Comparison of ENCODE assay signal across 8 cellular contexts in genomic region chr17:40167685-40168261, GRCh38. TPM values are rescaled to one million over a fixed set of nuclear protein-coding genes. Genes with fewer than 3 reads are reported as not detected.
DNase-seq lines count a peak whose midpoint lies in the region; TF ChIP-seq lines count a peak whose summit lies in the region.

No MANE protein-coding gene starts in this region.

- H2AK5ac ChIP-seq in H9 (ENCODE audit: insufficient read length, low read length): no peak overlapping the region

- H3K27ac ChIP-seq in H9 (ENCODE audit: insufficient read length, low read depth, low read length) (peak overlapping the region; percentile 18), hepatocyte (peak overlapping the region; percentile 50), sigmoid colon (peak overlapping the region; percentile 57 to 76 (median 62))

- H4K20me1 ChIP-seq in H9 (ENCODE audit: control insufficient read depth, insufficient read depth, insufficient read length): no peaks in the 10 kb centered on the region
- H4K20me1 ChIP-seq in hepatocyte (ENCODE audit: insufficient read depth, poor library complexity, severe bottlenecking): no peaks in the 10 kb centered on the region

- no peaks in the 10 kb centered on the region for H3K9me2 ChIP-seq in hepatocyte (replicated peaks; ENCODE audit: insufficient read depth)

- H3K9me3 ChIP-seq in H9 (ENCODE audit: control insufficient read depth, low read depth, low read length) (no peaks in the 10 kb centered on the region), hepatocyte (ENCODE audit: low read depth) (no peaks in the 10 kb centered on the region), sigmoid colon (no peaks in the 10 kb centered on the region)

- no peak overlapping the region for H3T11ph ChIP-seq in H9 (ENCODE audit: low read length)

- no peak overlapping the region for H2BK5ac ChIP-seq in H9 (ENCODE audit: insufficient read length, low read length)

- H3K79me1 ChIP-seq in H9 (ENCODE audit: insufficient read depth, low read depth, low read length, poor library complexity, severe bottlenecking): no peaks in the 10 kb centered on the region

- WGBS in H9 (ENCODE audit: extremely low coverage, insufficient read length, low lambda C conversion rate): no CpG with 5 or more reads among the region's 3 CpGs
- 97% methylated on average over 3 of the region's 3 CpGs for WGBS in hepatocyte (ENCODE audit: low lambda C conversion rate, missing lambda C conversion rate)
- 91% methylated on average over 3 of the region's 3 CpGs for WGBS in sigmoid colon, 2 donors

- TF ChIP-seq POLR2A in sigmoid colon (IDR thresholded peaks at IDR 0.05): no peak

- H2AFZ ChIP-seq in H9 (ENCODE audit: low read length): no peak overlapping the region
- H2AFZ ChIP-seq in hepatocyte: no peak overlapping the region

- H4K91ac ChIP-seq in H9 (ENCODE audit: insufficient read length, low read depth, low read length): peak overlapping the region; percentile 69

- no peak overlapping the region for H2BK20ac ChIP-seq in H9 (ENCODE audit: low read depth, low read length, poor library complexity, severe bottlenecking)

- H3K9me3 Mint-ChIP-seq in H9: no peaks in the 10 kb centered on the region
- H3K9me3 Mint-ChIP-seq in activated CD4-positive, alpha-beta memory T cell treated with anti-CD3 and anti-CD28 coated beads for 36 hours: no peaks in the 10 kb centered on the region

- H2BK12ac ChIP-seq in H9 (ENCODE audit: insufficient read length, low read depth, low read length): no peak overlapping the region

- H3K4me3 ChIP-seq in hepatocyte: no peak overlapping the region
- no peak overlapping the region for H3K4me3 ChIP-seq in sigmoid colon

- POLR2A ChIA-PET in activated CD4-positive, alpha-beta memory T cell treated with anti-CD3 and anti-CD28 coated beads for 36 hours (lab: Charles Lee): interaction anchor here (1.5 kb wide), 1 partner anchor 54 kb away, joined by 3 read pairs; no protein-coding TSS in a partner anchor

- no peak overlapping the region for H4K5ac ChIP-seq in H9 (ENCODE audit: insufficient read length, low read depth, low read length)

- H3K79me2 ChIP-seq in H9 (ENCODE audit: insufficient read depth, low read length): no peaks in the 10 kb centered on the region
- H3K79me2 ChIP-seq in hepatocyte: no peaks in the 10 kb centered on the region

- TF ChIP-seq CTCF in H9 (conservative IDR thresholded peaks at IDR 0.05): no peak
- no peak for TF ChIP-seq CTCF in hepatocyte (IDR thresholded peaks at IDR 0.05; ENCODE audit: poor library complexity)
- no peak for TF ChIP-seq CTCF in sigmoid colon (IDR thresholded peaks at IDR 0.05)

- no peak overlapping the region for H3K4me3 Mint-ChIP-seq in H9
- H3K4me3 Mint-ChIP-seq in activated CD4-positive, alpha-beta memory T cell treated with anti-CD3 and anti-CD28 coated beads for 36 hours: no peak overlapping the region

- H3K14ac ChIP-seq in H9 (ENCODE audit: insufficient read depth, low read length): no peak overlapping the region

- in situ Hi-C loops in ACHN (cut with HindIII; ENCODE audit: low pct_ligation_motif_present, low pct_unique_long_range_greater_than_20kb, low sequenced_read_pairs): no loop called here

- no peak overlapping the region for H2BK15ac ChIP-seq in H9 (ENCODE audit: low read depth, low read length)

- peak; percentile 33 for DNase-seq in H9
- no peak for DNase-seq in activated CD4-positive, alpha-beta memory T cell treated with anti-CD3 and anti-CD28 coated beads for 36 hours
- no peak for DNase-seq in hepatocyte (ENCODE audit: low spot score)
- no peak for DNase-seq in sigmoid colon
- DNase-seq in NOMO-1 treated with DMSO at 0.1 percent for 48 hours (lab: John Stamatoyannopoulos, UW; ENCODE audit: unreplicated experiment): no peak
- no peak for DNase-seq in NCI-H146 treated with DMSO at 0.1 percent for 48 hours (lab: John Stamatoyannopoulos, UW; ENCODE audit: unreplicated experiment)
- DNase-seq in ACHN: no peak
- DNase-seq in OCI-M1 (lab: John Stamatoyannopoulos, UW): no peak

- no peak overlapping the region for H3K9ac ChIP-seq in H9 (ENCODE audit: extremely low read depth, insufficient read length, low read length)

- H3K4ac ChIP-seq in H9 (ENCODE audit: low read depth, low read length): no peak overlapping the region

- no peak for TF ChIP-seq EP300 in sigmoid colon (IDR thresholded peaks at IDR 0.05)

- H2BK120ac ChIP-seq in H9 (ENCODE audit: low read depth, low read length, poor library complexity, severe bottlenecking): no peak overlapping the region

- H3K4me2 ChIP-seq in H9 (ENCODE audit: insufficient read depth, insufficient read length, low read length) (no peak overlapping the region), hepatocyte (no peak overlapping the region)

- H3K4me1 Mint-ChIP-seq in H9: peaks cover 5 to 6% of the 10 kb centered on the region in 2 experiments
- H3K4me1 Mint-ChIP-seq in activated CD4-positive, alpha-beta memory T cell treated with anti-CD3 and anti-CD28 coated beads for 36 hours (ENCODE audit: low read depth): peaks cover 3% of the 10 kb centered on the region

- H3K56ac ChIP-seq in H9 (ENCODE audit: insufficient read length, low read depth, low read length): no peak overlapping the region

- H3K23ac ChIP-seq in H9 (ENCODE audit: insufficient read length, low read depth, low read length): no peak overlapping the region

- no peaks in the 10 kb centered on the region for H3K23me2 ChIP-seq in H9 (ENCODE audit: insufficient read length, low read depth, low read length, poor library complexity, severe bottlenecking)

- H3K27me3 Mint-ChIP-seq in H9 (ENCODE audit: low read depth): no peaks in the 10 kb centered on the region
- no peaks in the 10 kb centered on the region for H3K27me3 Mint-ChIP-seq in activated CD4-positive, alpha-beta memory T cell treated with anti-CD3 and anti-CD28 coated beads for 36 hours

- H3K36me3 Mint-ChIP-seq in H9 (ENCODE audit: insufficient read depth in 1 of 3, low read depth in 3 of 3): peaks cover 53 to 96% (median 91%) of the 10 kb centered on the region in 3 experiments; a peak in 6 of 7 replicates
- H3K36me3 Mint-ChIP-seq in activated CD4-positive, alpha-beta memory T cell treated with anti-CD3 and anti-CD28 coated beads for 36 hours: peaks cover 46% of the 10 kb centered on the region

- H3K27ac Mint-ChIP-seq in H9: peak overlapping the region; percentile 81 to 97 (median 88)
- H3K27ac Mint-ChIP-seq in activated CD4-positive, alpha-beta memory T cell treated with anti-CD3 and anti-CD28 coated beads for 36 hours: peak overlapping the region; percentile 1

- intact Hi-C loops in activated CD4-positive, alpha-beta memory T cell treated with anti-CD3 and anti-CD28 coated beads for 36 hours (cut with micrococcal nuclease): loop anchor here (1.0 kb wide), 2 partner anchors 14 to 54 kb away; no protein-coding TSS in a partner anchor
- intact Hi-C loops in sigmoid colon (cut with DNase I): loop anchor here (1.0 kb wide), 2 partner anchors 54 to 154 kb away; no protein-coding TSS in a partner anchor

- no peak overlapping the region for H4K8ac ChIP-seq in H9 (replicated peaks; ENCODE audit: insufficient read length, low read depth, low read length)

- no peaks in the 10 kb centered on the region for H3K4me1 ChIP-seq in H9 (ENCODE audit: insufficient read depth, low read length)
- H3K4me1 ChIP-seq in hepatocyte (ENCODE audit: insufficient read depth): no peaks in the 10 kb centered on the region
- peaks cover 0 to 11% (median 5%) of the 10 kb centered on the region in 4 donors for H3K4me1 ChIP-seq in sigmoid colon

- no peaks in the 10 kb centered on the region for H3K27me3 ChIP-seq in H9 (ENCODE audit: insufficient read depth, low read length)
- H3K27me3 ChIP-seq in hepatocyte: no peaks in the 10 kb centered on the region
- H3K27me3 ChIP-seq in sigmoid colon: no peaks in the 10 kb centered on the region

- CTCF ChIA-PET in activated CD4-positive, alpha-beta memory T cell treated with anti-CD3 and anti-CD28 coated beads for 36 hours (lab: Charles Lee): interaction anchor here (0.6 to 3.3 kb wide), 31 partner anchors 9 to 155 kb away, joined by 3 to 126 read pairs (median 7); partner anchors contain the start of genes CASC3, CSF3, MED24 and RAPGEFL1

- H3K36me3 ChIP-seq in hepatocyte (replicated peaks; ENCODE audit: insufficient read depth, low read depth) (no peaks in the 10 kb centered on the region), sigmoid colon (peaks cover 45 to 100% (median 62%) of the 10 kb centered on the region in 4 donors)

- H3K18ac ChIP-seq in H9 (ENCODE audit: insufficient read length, low read depth, low read length): no peak overlapping the region

RNA-seq across cellular contexts. Expression of gene RAPGEFL1, which starts 9.5 kb away (rescaled TPM):
- total RNA-seq in H9 (2021): 23.6 and 24.8 TPM in 2 replicates
- 1 to 10 TPM; 4.9 to 6.1 TPM for total RNA-seq in activated CD4-positive, alpha-beta memory T cell treated with anti-CD3 and anti-CD28 coated beads for 36 hours
- total RNA-seq in hepatocyte: 4.0 and 4.9 TPM in 2 replicates
- polyA plus RNA-seq in hepatocyte: 4.2 and 6.0 TPM in 2 replicates
- total RNA-seq in sigmoid colon: 1 to 10 TPM in 3 of 4 donors, under 1 TPM in 1; 0.99 to 4.3 (median 2.6) TPM
- polyA plus RNA-seq in sigmoid colon: 10 to 100 TPM; 48.0 to 85.0 (median 66.8) TPM

RNA-seq across cellular contexts. Expression of gene CASC3, which starts 27.4 kb away (rescaled TPM):
- total RNA-seq in H9 (2021): 123 and 137 TPM in 2 replicates
- total RNA-seq in activated CD4-positive, alpha-beta memory T cell treated with anti-CD3 and anti-CD28 coated beads for 36 hours: 100 to 1,000 TPM in 1 of 2 experiments, 10 to 100 TPM in 1; 96.1 to 102 TPM
- 26.7 and 30.2 TPM in 2 replicates for total RNA-seq in hepatocyte
- 33.0 and 37.5 TPM in 2 replicates for polyA plus RNA-seq in hepatocyte
- 10 to 100 TPM; 60.2 to 94.4 (median 70.7) TPM for total RNA-seq in sigmoid colon
- 10 to 100 TPM; 22.4 to 42.3 (median 24.0) TPM for polyA plus RNA-seq in sigmoid colon

RNA-seq across cellular contexts. Expression of gene MSL1, which starts 46.0 kb away (rescaled TPM):
- total RNA-seq in H9 (2021) (101 and 105 TPM in 2 replicates), hepatocyte (71.9 and 81.6 TPM in 2 replicates), sigmoid colon (10 to 100 TPM; 52.3 to 92.2 (median 58.0) TPM)
- total RNA-seq in activated CD4-positive, alpha-beta memory T cell treated with anti-CD3 and anti-CD28 coated beads for 36 hours: 10 to 100 TPM; 77.9 to 80.6 TPM
- polyA plus RNA-seq in hepatocyte (26.7 and 31.4 TPM in 2 replicates), sigmoid colon (10 to 100 TPM; 29.4 to 63.5 (median 34.0) TPM)

RNA-seq across cellular contexts. Expression of gene WIPF2, which starts 51.3 kb away (rescaled TPM):
- 22.2 and 24.2 TPM in 2 replicates for total RNA-seq in H9 (2021)
- 10 to 100 TPM; 19.0 to 20.6 TPM for total RNA-seq in activated CD4-positive, alpha-beta memory T cell treated with anti-CD3 and anti-CD28 coated beads for 36 hours
- total RNA-seq in hepatocyte: 10.3 and 12.6 TPM in 2 replicates
- 23.8 and 24.2 TPM in 2 replicates for polyA plus RNA-seq in hepatocyte
- total RNA-seq in sigmoid colon: 10 to 100 TPM in 1 of 4 donors, 1 to 10 TPM in 3; 6.7 to 10.2 (median 8.7) TPM
- 10 to 100 TPM; 11.4 to 20.3 (median 18.0) TPM for polyA plus RNA-seq in sigmoid colon
